In genomic region chr1:78831731-78832360, GRCh38 we compare ENCODE assay signal across 15 cellular contexts.
DNase-seq lines count a peak whose midpoint lies in the region; ATAC-seq and TF ChIP-seq lines count a peak whose summit lies in the region.
"Had no signal": no experiment of that assay in that cellular context is flagged by ENCODE, and none has a peak within 500 bp of the region (broad histone marks: within the 10 kb centered on the region; RNA-seq: fewer than 3 reads in every experiment).

No MANE protein-coding gene starts in this region.

- H3K27me3 ChIP-seq in PC-3 (ENCODE audit: low read length): no peaks in the 10 kb centered on the region

- peak overlapping the region; percentile 38 for H3K9ac ChIP-seq in PC-3 (ENCODE audit: low read length)

- peaks cover 10% of the 10 kb centered on the region for H3K27me3 Mint-ChIP-seq in activated CD4-positive, alpha-beta T cell treated with anti-CD3 and anti-CD28 coated beads, Interleukin-2, amount 10 ng/mL, durations not matched to agents 24 days and 14 days
- peaks cover 6% of the 10 kb centered on the region for H3K27me3 Mint-ChIP-seq in activated T-helper 2 cell treated with anti-CD3 and anti-CD28 coated beads, Interferon-gamma antibody, Interleukin-2, Interleukin-4, amounts not matched to agents 10 μg/mL and 5 μg/mL and 100 μg/mL, durations not matched to agents 14 hours and 24 hours and 36 hours (ENCODE audit: low read depth)
- H3K27me3 Mint-ChIP-seq: IgD-negative memory B cell, T-helper 17 cell had no signal

- intact Hi-C loops in activated CD4-positive, alpha-beta T cell treated with anti-CD3 and anti-CD28 coated beads, Interleukin-2, amount 10 ng/mL, durations not matched to agents 24 days and 14 days (cut with micrococcal nuclease): loop anchor here (10.0 kb wide), 1 partner anchor 217 kb away; no protein-coding TSS in a partner anchor
- intact Hi-C loops in PC-3 (cut with micrococcal nuclease): loop anchor here (2.0 kb wide), 1 partner anchor 211 kb away; the partner anchor contains the start of gene IFI44L
- intact Hi-C loops in activated T-helper 2 cell treated with anti-CD3 and anti-CD28 coated beads, Interferon-gamma antibody, Interleukin-2, Interleukin-4, amounts not matched to agents 10 μg/mL and 5 μg/mL and 100 μg/mL, durations not matched to agents 14 hours and 24 hours and 36 hours (cut with micrococcal nuclease): loop anchor here (10.0 kb wide), 2 partner anchors 207 to 353 kb away; partner anchors contain the start of gene IFI44L

- peak overlapping the region; percentile 51 for H3K4me2 ChIP-seq in PC-3 (ENCODE audit: low read length)

- CTCF ChIA-PET in PC-3 (lab: Charles Lee) (interaction anchor here (0.6 kb wide), 1 partner anchor 666 kb away, joined by 5 read pairs; no protein-coding TSS in a partner anchor), GM10248 (lab: Yijun Ruan, JAX) (no interaction called here)

- DNase-seq in activated CD4-positive, alpha-beta T cell treated with anti-CD3 and anti-CD28 coated beads, Interleukin-2, amount 10 ng/mL, durations not matched to agents 24 days and 14 days: peak; percentile 28
- DNase-seq in activated CD4-positive, alpha-beta T cell treated with anti-CD3 and anti-CD28 coated beads for 4 hours: no peak
- DNase-seq in PC-3 (peak; percentile 95), epithelial cell of prostate (ENCODE audit: low read depth, low spot score) (peak; percentile 50), GM10248 (ENCODE audit: extremely low spot score) (no peak)
- no peak for DNase-seq in stimulated activated effector memory CD8-positive, alpha-beta T cell treated with anti-CD3 and anti-CD28 coated beads, Interleukin-12 subunit alpha, Interleukin-12 subunit beta, amount 100 ng/mL, for 72 hours (ENCODE audit: low spot score in 2 of 2)
- DNase-seq in activated T-helper 2 cell treated with anti-CD3 and anti-CD28 coated beads, Interferon-gamma antibody, Interleukin-2, Interleukin-4, amounts not matched to agents 10 μg/mL and 5 μg/mL and 100 μg/mL, durations not matched to agents 14 hours and 24 hours and 36 hours (ENCODE audit: low spot score): no peak
- DNase-seq: activated T-cell treated with anti-CD3 and anti-CD28 coated beads for 4 hours, right cardiac atrium, T-helper 17 cell had no signal

- no peaks in the 10 kb centered on the region for H3K36me3 ChIP-seq in PC-3 (ENCODE audit: low read depth, low read length)
- H3K36me3 ChIP-seq: HAP-1 had no signal

- H3F3A ChIP-seq in PC-3 (ENCODE audit: low read length, unreplicated experiment): peaks cover 5% of the 10 kb centered on the region

- no peak overlapping the region for H3K4me3 Mint-ChIP-seq in activated CD4-positive, alpha-beta T cell treated with anti-CD3 and anti-CD28 coated beads, Interleukin-2, amount 10 ng/mL, durations not matched to agents 24 days and 14 days
- H3K4me3 Mint-ChIP-seq in stimulated activated effector memory CD8-positive, alpha-beta T cell treated with anti-CD3 and anti-CD28 coated beads, Interleukin-12 subunit alpha, Interleukin-12 subunit beta, amount 100 ng/mL, for 72 hours: no peak overlapping the region
- no peak overlapping the region for H3K4me3 Mint-ChIP-seq in activated T-helper 2 cell treated with anti-CD3 and anti-CD28 coated beads, Interferon-gamma antibody, Interleukin-2, Interleukin-4, amounts not matched to agents 10 μg/mL and 5 μg/mL and 100 μg/mL, durations not matched to agents 14 hours and 24 hours and 36 hours (ENCODE audit: low read depth)
- H3K4me3 Mint-ChIP-seq: IgD-negative memory B cell, T-helper 17 cell had no signal

- BruUV-seq in PC-3 (replicated peaks; lab: Mats Ljungman, UMichigan): no TSS peak

- no peak overlapping the region for H3K27ac Mint-ChIP-seq in activated CD4-positive, alpha-beta T cell treated with anti-CD3 and anti-CD28 coated beads, Interleukin-2, amount 10 ng/mL, durations not matched to agents 24 days and 14 days
- no peak overlapping the region for H3K27ac Mint-ChIP-seq in stimulated activated effector memory CD8-positive, alpha-beta T cell treated with anti-CD3 and anti-CD28 coated beads, Interleukin-12 subunit alpha, Interleukin-12 subunit beta, amount 100 ng/mL, for 72 hours
- H3K27ac Mint-ChIP-seq in activated T-helper 2 cell treated with anti-CD3 and anti-CD28 coated beads, Interferon-gamma antibody, Interleukin-2, Interleukin-4, amounts not matched to agents 10 μg/mL and 5 μg/mL and 100 μg/mL, durations not matched to agents 14 hours and 24 hours and 36 hours: no peak overlapping the region
- H3K27ac Mint-ChIP-seq: IgD-negative memory B cell, T-helper 17 cell had no signal

- no peaks in the 10 kb centered on the region for H3K36me3 Mint-ChIP-seq in activated CD4-positive, alpha-beta T cell treated with anti-CD3 and anti-CD28 coated beads, Interleukin-2, amount 10 ng/mL, durations not matched to agents 24 days and 14 days (ENCODE audit: low read depth)
- no peaks in the 10 kb centered on the region for H3K36me3 Mint-ChIP-seq in stimulated activated effector memory CD8-positive, alpha-beta T cell treated with anti-CD3 and anti-CD28 coated beads, Interleukin-12 subunit alpha, Interleukin-12 subunit beta, amount 100 ng/mL, for 72 hours
- no peaks in the 10 kb centered on the region for H3K36me3 Mint-ChIP-seq in activated T-helper 2 cell treated with anti-CD3 and anti-CD28 coated beads, Interferon-gamma antibody, Interleukin-2, Interleukin-4, amounts not matched to agents 10 μg/mL and 5 μg/mL and 100 μg/mL, durations not matched to agents 14 hours and 24 hours and 36 hours (ENCODE audit: low read depth)
- H3K36me3 Mint-ChIP-seq: IgD-negative memory B cell had no signal

- TF ChIP-seq CTCF in PC-3 (conservative IDR thresholded peaks at IDR 0.05; ENCODE audit: low read depth, low read length): no peak
- TF ChIP-seq CTCF in GM10248 (IDR thresholded peaks at IDR 0.05; ENCODE audit: control extremely low read depth, extremely low read depth, low read depth, missing control alignments): no peak

- no peaks in the 10 kb centered on the region for H3K9me3 ChIP-seq in PC-3 (ENCODE audit: low read length)
- H3K9me3 ChIP-seq: HAP-1 had no signal

- no peaks in the 10 kb centered on the region for H4K20me1 ChIP-seq in PC-3 (ENCODE audit: low read length)

- H3K9me3 Mint-ChIP-seq in activated CD4-positive, alpha-beta T cell treated with anti-CD3 and anti-CD28 coated beads, Interleukin-2, amount 10 ng/mL, durations not matched to agents 24 days and 14 days: no peaks in the 10 kb centered on the region
- no peaks in the 10 kb centered on the region for H3K9me3 Mint-ChIP-seq in stimulated activated effector memory CD8-positive, alpha-beta T cell treated with anti-CD3 and anti-CD28 coated beads, Interleukin-12 subunit alpha, Interleukin-12 subunit beta, amount 100 ng/mL, for 72 hours
- no peaks in the 10 kb centered on the region for H3K9me3 Mint-ChIP-seq in activated T-helper 2 cell treated with anti-CD3 and anti-CD28 coated beads, Interferon-gamma antibody, Interleukin-2, Interleukin-4, amounts not matched to agents 10 μg/mL and 5 μg/mL and 100 μg/mL, durations not matched to agents 14 hours and 24 hours and 36 hours
- H3K9me3 Mint-ChIP-seq: IgD-negative memory B cell had no signal

- no peaks in the 10 kb centered on the region for H3K9me2 ChIP-seq in PC-3 (replicated peaks; ENCODE audit: low read length)

- no peaks in the 10 kb centered on the region for H3K79me2 ChIP-seq in PC-3 (ENCODE audit: low read length)

- H3K27ac ChIP-seq in PC-3 (ENCODE audit: low read length) (peak overlapping the region; percentile 87), epithelial cell of prostate (peak overlapping the region; percentile 94)
- H3K27ac ChIP-seq: 22Rv1, coronary artery had no signal

- POLR2A ChIA-PET in PC-3 (lab: Charles Lee; ENCODE audit: unreplicated experiment) (interaction anchor here (0.6 kb wide), 1 partner anchor 472 kb away, joined by 7 read pairs; no protein-coding TSS in a partner anchor), GM10248 (lab: Yijun Ruan, JAX) (no interaction called here)

- H3K4me1 Mint-ChIP-seq in activated CD4-positive, alpha-beta T cell treated with anti-CD3 and anti-CD28 coated beads, Interleukin-2, amount 10 ng/mL, durations not matched to agents 24 days and 14 days: peaks cover 3% of the 10 kb centered on the region
- H3K4me1 Mint-ChIP-seq in stimulated activated effector memory CD8-positive, alpha-beta T cell treated with anti-CD3 and anti-CD28 coated beads, Interleukin-12 subunit alpha, Interleukin-12 subunit beta, amount 100 ng/mL, for 72 hours: peaks cover 12% of the 10 kb centered on the region
- peaks cover 6% of the 10 kb centered on the region for H3K4me1 Mint-ChIP-seq in activated T-helper 2 cell treated with anti-CD3 and anti-CD28 coated beads, Interferon-gamma antibody, Interleukin-2, Interleukin-4, amounts not matched to agents 10 μg/mL and 5 μg/mL and 100 μg/mL, durations not matched to agents 14 hours and 24 hours and 36 hours (ENCODE audit: low read depth)

- no peak overlapping the region for H3K4me3 ChIP-seq in PC-3 (ENCODE audit: low read length)
- H3K4me3 ChIP-seq: coronary artery, HAP-1 had no signal

- no peak overlapping the region for H2AFZ ChIP-seq in PC-3 (ENCODE audit: low read length)

- ATAC-seq in PC-3: peak; percentile 84
- ATAC-seq in stimulated activated effector memory CD8-positive, alpha-beta T cell treated with anti-CD3 and anti-CD28 coated beads, Interleukin-12 subunit alpha, Interleukin-12 subunit beta, amount 100 ng/mL, for 72 hours: peak; percentile 47
- ATAC-seq in activated CD4-positive, CD25-positive, alpha-beta regulatory T cell treated with anti-CD3 and anti-CD28 coated beads, Interleukin-2, amount 50 U/mL, for 24 hours: no peak
- ATAC-seq: right cardiac atrium, T-helper 17 cell had no signal

- peaks cover 40% of the 10 kb centered on the region for H3K4me1 ChIP-seq in PC-3 (ENCODE audit: insufficient read depth, low read length)
- H3K4me1 ChIP-seq: HAP-1 had no signal

Comparison
In these comparisons a context has a peak if more than half of its experiments do, and no peak if none do; other contexts are left out.
1. DNase-seq: peak in activated CD4-positive, alpha-beta T cell treated with anti-CD3 and anti-CD28 coated beads, Interleukin-2, amount 10 ng/mL, durations not matched to agents 24 days and 14 days (single experiment), PC-3 (single experiment) and epithelial cell of prostate (single experiment); none in activated CD4-positive, alpha-beta T cell treated with anti-CD3 and anti-CD28 coated beads for 4 hours (0 of 2), stimulated activated effector memory CD8-positive, alpha-beta T cell treated with anti-CD3 and anti-CD28 coated beads, Interleukin-12 subunit alpha, Interleukin-12 subunit beta, amount 100 ng/mL, for 72 hours (0 of 2), activated T-helper 2 cell treated with anti-CD3 and anti-CD28 coated beads, Interferon-gamma antibody, Interleukin-2, Interleukin-4, amounts not matched to agents 10 μg/mL and 5 μg/mL and 100 μg/mL, durations not matched to agents 14 hours and 24 hours and 36 hours (single experiment) and GM10248 (single experiment).
2. ATAC-seq: peak in PC-3 (single experiment) and stimulated activated effector memory CD8-positive, alpha-beta T cell treated with anti-CD3 and anti-CD28 coated beads, Interleukin-12 subunit alpha, Interleukin-12 subunit beta, amount 100 ng/mL, for 72 hours (single experiment); none in activated CD4-positive, CD25-positive, alpha-beta regulatory T cell treated with anti-CD3 and anti-CD28 coated beads, Interleukin-2, amount 50 U/mL, for 24 hours (0 of 2).